8 cellular contexts compared by ENCODE assay signal in genomic region chr2:241702405-241703127, GRCh38. TPM values are rescaled to one million over a fixed set of nuclear protein-coding genes. Genes with fewer than 3 reads are reported as not detected.
DNase-seq lines count a peak whose midpoint lies in the region; ATAC-seq, FAIRE-seq and TF ChIP-seq lines count a peak whose summit lies in the region.

No MANE protein-coding gene starts in this region.

- POLR2A ChIA-PET in activated CD4-positive, alpha-beta T cell treated with anti-CD3 and anti-CD28 coated beads for 36 hours (lab: Charles Lee), result interaction anchor here (0.6 to 3.1 kb wide), 8 partner anchors 11 to 280 kb away, joined by 3 to 31 read pairs (median 4); partner anchors contain the start of genes ATG4B, D2HGDH, DTYMK and THAP4
- POLR2A ChIA-PET in HepG2 (lab: Yijun Ruan, JAX), result interaction anchor here (1.0 to 7.5 kb wide), 21 partner anchors 10 to 383 kb away, joined by 3 to 234 read pairs (median 6); partner anchors contain the start of genes ATG4B, D2HGDH, DTYMK and NEU4

- ATAC-seq in GM19023 (IDR thresholded peaks at IDR 0.05; ENCODE audit: unreplicated experiment) (peak; percentile 69), HG03175 (IDR thresholded peaks at IDR 0.05; ENCODE audit: unreplicated experiment) (peak; percentile 72), HepG2 (peak; percentile 86)
- peak; percentile 70 for ATAC-seq in activated CD4-positive, alpha-beta T cell treated with anti-CD3 and anti-CD28 coated beads for 36 hours

- TF ChIP-seq EP300 in HepG2 (IDR thresholded peaks at IDR 0.05; ENCODE audit: low read depth in 2 of 2, low read length in 2 of 2) (no peak), HepG2 (CRISPR knock-in tag; IDR thresholded peaks at IDR 0.05; ENCODE audit: borderline replicate concordance) (0 out of 2 replicates have a peak, but pooled peaks have one; percentile 13)

- intact Hi-C loops in activated CD4-positive, alpha-beta T cell treated with anti-CD3 and anti-CD28 coated beads for 36 hours (cut with DNase I, micrococcal nuclease), result loop anchor here (1.0 to 5.0 kb wide), 9 partner anchors 28 to 1142 kb away; partner anchors contain the start of genes D2HGDH (in 2 of the 2), FARP2 (in 2 of the 2) and DUSP28 (in 1 of the 2)
- intact Hi-C loops in HepG2 (cut with micrococcal nuclease; ENCODE audit: unreplicated experiment), result no loop called here

- H3K4me2 ChIP-seq in HepG2 (ENCODE audit: low read depth, low read length), result peak overlapping the region; percentile 92

- peak overlapping the region; percentile 75 for H3K27ac Mint-ChIP-seq in activated CD4-positive, alpha-beta T cell treated with anti-CD3 and anti-CD28 coated beads for 36 hours

- TF ChIP-seq RAD21 in HepG2 (CRISPR knock-in tag; IDR thresholded peaks at IDR 0.05), result peak; percentile 81

- FAIRE-seq in HepG2 (lab: Jason Lieb, UNC), result no peak

- BruUV-seq in HepG2 (replicated peaks; lab: Mats Ljungman, UMichigan), result no TSS peak

- DNase-seq in Ammon's horn (ENCODE audit: low spot score) (peak; percentile 93), NCI-H345 (lab: John Stamatoyannopoulos, UW) (peak; percentile 86), HepG2 (ENCODE audit: low spot score) (peak; percentile 85)
- DNase-seq in activated CD4-positive, alpha-beta T cell treated with anti-CD3 and anti-CD28 coated beads for 36 hours, result peak; percentile 93
- DNase-seq in stimulated activated CD4-positive, alpha-beta T cell treated with anti-CD3 and anti-CD28 coated beads, Interleukin-4, amount 100 ng/mL, for 4 hours, result peak; percentile 88 to 91

- peaks cover 33% of the 10 kb centered on the region for H3K36me3 Mint-ChIP-seq in activated CD4-positive, alpha-beta T cell treated with anti-CD3 and anti-CD28 coated beads for 36 hours (ENCODE audit: low read depth)

- H3K9me3 ChIP-seq in HepG2 (ENCODE audit: low read length), result peaks cover 13% of the 10 kb centered on the region; the same call in 1 of the 2 replicates

- peaks cover 18% of the 10 kb centered on the region; the same call in 1 of the 2 replicates for H4K20me1 ChIP-seq in HepG2 (ENCODE audit: insufficient read depth, low read length)

- peak overlapping the region; percentile 81 to 99 (median 94) for H3K4me3 ChIP-seq in HepG2 (replicated peaks in 1 of 3; ENCODE audit: insufficient read depth in 1 of 3, low read depth in 2 of 3, low read length in 3 of 3)

- H3K9me3 Mint-ChIP-seq in activated CD4-positive, alpha-beta T cell treated with anti-CD3 and anti-CD28 coated beads for 36 hours (ENCODE audit: low read depth), result no peaks in the 10 kb centered on the region

- H3K36me3 ChIP-seq in HepG2 (replicated peaks in 1 of 2; ENCODE audit: control insufficient read depth in 1 of 2, insufficient read depth in 2 of 2, low read length in 2 of 2), result peaks cover 14 to 29% of the 10 kb centered on the region in 2 experiments

- peak overlapping the region; percentile 54 for H3K27ac ChIP-seq in cingulate gyrus (ENCODE audit: low read depth, low read length)
- peak overlapping the region; percentile 81 for H3K27ac ChIP-seq in HepG2 (ENCODE audit: extremely low read length, insufficient read depth, low read length)

- no peaks in the 10 kb centered on the region for H3K27me3 Mint-ChIP-seq in activated CD4-positive, alpha-beta T cell treated with anti-CD3 and anti-CD28 coated beads for 36 hours

- peaks cover 29% of the 10 kb centered on the region for H3K4me1 Mint-ChIP-seq in activated CD4-positive, alpha-beta T cell treated with anti-CD3 and anti-CD28 coated beads for 36 hours

- peak; percentile 38 to 45; a peak in 2 of 4 replicates for TF ChIP-seq POLR2A in HepG2 (IDR thresholded peaks at IDR 0.05; ENCODE audit: insufficient read depth in 1 of 2, low read depth in 2 of 2, low read length in 2 of 2)

- CTCF ChIA-PET in activated CD4-positive, alpha-beta T cell treated with anti-CD3 and anti-CD28 coated beads for 36 hours (lab: Charles Lee), result interaction anchor here (0.6 to 6.0 kb wide), 13 partner anchors 15 to 417 kb away, joined by 3 to 33 read pairs (median 3); partner anchors contain the start of genes D2HGDH, DTYMK and RTP5
- CTCF ChIA-PET in HepG2 (lab: Yijun Ruan, JAX; ENCODE audit: low intra/inter-chr PET ratio, low total read pairs), result no interaction called here

- H3K4me3 Mint-ChIP-seq in activated CD4-positive, alpha-beta T cell treated with anti-CD3 and anti-CD28 coated beads for 36 hours, result peak overlapping the region; percentile 86

- WGBS in HepG2 (ENCODE audit: low lambda C conversion rate), result 0% methylated on average over 21 of the region's 62 CpGs

- no peaks in the 10 kb centered on the region for H3K27me3 ChIP-seq in HepG2 (ENCODE audit: control insufficient read depth in 1 of 2, insufficient read depth in 2 of 2, low read length in 2 of 2)

- H3K4me1 ChIP-seq in HepG2 (ENCODE audit: insufficient read depth, low read length), result peaks cover 28% of the 10 kb centered on the region

- peak; percentile 86 for TF ChIP-seq CTCF in HepG2 (CRISPR knock-in tag; IDR thresholded peaks at IDR 0.05)

- H3K9ac ChIP-seq in HepG2 (ENCODE audit: insufficient read depth, low read depth, low read length), result peak overlapping the region; percentile 78

- in situ Hi-C loops in HepG2 (cut with HindIII; ENCODE audit: extremely low pct_ligation_motif_present, low pct_unique_long_range_greater_than_20kb), result no loop called here

- H3K79me2 ChIP-seq in HepG2 (ENCODE audit: insufficient read depth, low read length), result peaks cover 25% of the 10 kb centered on the region

- H2AFZ ChIP-seq in HepG2 (ENCODE audit: low read length), result no peak overlapping the region

RNA-seq across cellular contexts. Expression of gene ING5, which starts 0.7 kb away (rescaled TPM):
- total RNA-seq in activated CD4-positive, alpha-beta T cell treated with anti-CD3 and anti-CD28 coated beads for 36 hours, result 10 to 100 TPM; 38.4 to 39.7 TPM
- total RNA-seq in HepG2 (2016; rRNA removed; fragmentation: Illumina TruSeq; extraction: Trizol), result 56.7 and 61.9 TPM in 2 replicates
- 33.4 and 40.8 TPM in 2 replicates for total RNA-seq in HepG2 (2016; cell fraction: cytosol; rRNA removed; fragmentation: Illumina TruSeq; extraction: Trizol; ENCODE audit: low read depth)
- total RNA-seq in HepG2 (2016; cell fraction: insoluble cytoplasmic fraction; rRNA removed; fragmentation: Illumina TruSeq; extraction: Trizol), result 56.8 and 63.9 TPM in 2 replicates
- total RNA-seq in HepG2 (2016; cell fraction: membrane; rRNA removed; fragmentation: Illumina TruSeq; extraction: Trizol), result 47.0 and 50.8 TPM in 2 replicates
- total RNA-seq in HepG2 (2016; cell fraction: nucleus; rRNA removed; fragmentation: Illumina TruSeq; extraction: Trizol), result 51.6 and 62.1 TPM in 2 replicates
- polyA plus RNA-seq in HepG2 (2011; rRNA removed), result 71.9 and 86.9 TPM in 2 replicates
- polyA plus RNA-seq in HepG2 (2011; cell fraction: cytosol; rRNA removed), result 79.8 and 81.8 TPM in 2 replicates
- 137 and 149 TPM in 2 replicates for polyA plus RNA-seq in HepG2 (2011; cell fraction: nucleus; rRNA removed)
- 47.2 and 55.2 TPM in 2 replicates for polyA plus RNA-seq in HepG2 (2012)
- 25.6 and 28.6 TPM in 2 replicates for polyA plus RNA-seq in HepG2 (2016; cell fraction: cytosol; fragmentation: Illumina TruSeq; extraction: Trizol; ENCODE audit: low read depth)
- polyA plus RNA-seq in HepG2 (2016; cell fraction: insoluble cytoplasmic fraction; fragmentation: Illumina TruSeq; extraction: Trizol; ENCODE audit: low read depth), result 56.0 and 56.2 TPM in 2 replicates
- 51.0 and 51.1 TPM in 2 replicates for polyA plus RNA-seq in HepG2 (2016; cell fraction: membrane; fragmentation: Illumina TruSeq; extraction: Trizol; ENCODE audit: low read depth)
- 128 and 130 TPM in 2 replicates for polyA plus RNA-seq in HepG2 (2016; cell fraction: nucleus; fragmentation: Illumina TruSeq; extraction: Trizol; ENCODE audit: insufficient read depth, low read depth)
- 31.8 and 64.1 TPM in 2 replicates for polyA minus RNA-seq in HepG2 (2011; rRNA and poly(A)+ RNA removed; ENCODE audit: low replicate concordance)
- 18.9 and 34.5 TPM in 2 replicates for polyA minus RNA-seq in HepG2 (2011; cell fraction: cytosol; rRNA and poly(A)+ RNA removed)
- 55.4 and 70.4 TPM in 2 replicates for polyA minus RNA-seq in HepG2 (2011; cell fraction: nucleus; rRNA and poly(A)+ RNA removed)

RNA-seq across cellular contexts. Expression of gene DTYMK, which starts 16.0 kb away (rescaled TPM):
- total RNA-seq in activated CD4-positive, alpha-beta T cell treated with anti-CD3 and anti-CD28 coated beads for 36 hours, result 10 to 100 TPM; 79.8 to 93.1 TPM
- 124 and 134 TPM in 2 replicates for total RNA-seq in HepG2 (2016; rRNA removed; fragmentation: Illumina TruSeq; extraction: Trizol)
- total RNA-seq in HepG2 (2016; cell fraction: cytosol; rRNA removed; fragmentation: Illumina TruSeq; extraction: Trizol; ENCODE audit: low read depth), result 63.0 and 77.3 TPM in 2 replicates
- total RNA-seq in HepG2 (2016; cell fraction: insoluble cytoplasmic fraction; rRNA removed; fragmentation: Illumina TruSeq; extraction: Trizol), result 125 and 130 TPM in 2 replicates
- 99.9 and 116 TPM in 2 replicates for total RNA-seq in HepG2 (2016; cell fraction: membrane; rRNA removed; fragmentation: Illumina TruSeq; extraction: Trizol)
- total RNA-seq in HepG2 (2016; cell fraction: nucleus; rRNA removed; fragmentation: Illumina TruSeq; extraction: Trizol), result 56.0 and 67.3 TPM in 2 replicates
- polyA plus RNA-seq in HepG2 (2011; rRNA removed), result 39.5 and 57.5 TPM in 2 replicates
- polyA plus RNA-seq in HepG2 (2011; cell fraction: cytosol; rRNA removed), result 30.6 and 53.2 TPM in 2 replicates
- 36.9 and 39.6 TPM in 2 replicates for polyA plus RNA-seq in HepG2 (2011; cell fraction: nucleus; rRNA removed)
- polyA plus RNA-seq in HepG2 (2012), result 29.8 and 41.3 TPM in 2 replicates
- polyA plus RNA-seq in HepG2 (2016; cell fraction: cytosol; fragmentation: Illumina TruSeq; extraction: Trizol; ENCODE audit: low read depth), result 57.1 and 73.3 TPM in 2 replicates
- polyA plus RNA-seq in HepG2 (2016; cell fraction: insoluble cytoplasmic fraction; fragmentation: Illumina TruSeq; extraction: Trizol; ENCODE audit: low read depth), result 98.3 and 102 TPM in 2 replicates
- 74.9 and 82.8 TPM in 2 replicates for polyA plus RNA-seq in HepG2 (2016; cell fraction: membrane; fragmentation: Illumina TruSeq; extraction: Trizol; ENCODE audit: low read depth)
- polyA plus RNA-seq in HepG2 (2016; cell fraction: nucleus; fragmentation: Illumina TruSeq; extraction: Trizol; ENCODE audit: insufficient read depth, low read depth), result 101 and 105 TPM in 2 replicates
- polyA minus RNA-seq in HepG2 (2011; rRNA and poly(A)+ RNA removed; ENCODE audit: low replicate concordance), result 26.4 and 34.1 TPM in 2 replicates
- polyA minus RNA-seq in HepG2 (2011; cell fraction: cytosol; rRNA and poly(A)+ RNA removed), result 11.1 and 15.5 TPM in 2 replicates
- 13.2 and 17.9 TPM in 2 replicates for polyA minus RNA-seq in HepG2 (2011; cell fraction: nucleus; rRNA and poly(A)+ RNA removed)

RNA-seq across cellular contexts. Expression of gene D2HGDH, which starts 31.9 kb away (rescaled TPM):
- 10 to 100 TPM; 18.2 to 34.1 TPM for total RNA-seq in activated CD4-positive, alpha-beta T cell treated with anti-CD3 and anti-CD28 coated beads for 36 hours
- 10.2 and 20.3 TPM in 2 replicates for total RNA-seq in HepG2 (2016; rRNA removed; fragmentation: Illumina TruSeq; extraction: Trizol)
- 5.4 and 6.4 TPM in 2 replicates for total RNA-seq in HepG2 (2016; cell fraction: cytosol; rRNA removed; fragmentation: Illumina TruSeq; extraction: Trizol; ENCODE audit: low read depth)
- 9.1 and 22.3 TPM in 2 replicates for total RNA-seq in HepG2 (2016; cell fraction: insoluble cytoplasmic fraction; rRNA removed; fragmentation: Illumina TruSeq; extraction: Trizol)
- 6.5 and 7.3 TPM in 2 replicates for total RNA-seq in HepG2 (2016; cell fraction: membrane; rRNA removed; fragmentation: Illumina TruSeq; extraction: Trizol)
- total RNA-seq in HepG2 (2016; cell fraction: nucleus; rRNA removed; fragmentation: Illumina TruSeq; extraction: Trizol), result 18.0 and 21.4 TPM in 2 replicates
- 19.2 and 20.5 TPM in 2 replicates for polyA plus RNA-seq in HepG2 (2011; rRNA removed)
- polyA plus RNA-seq in HepG2 (2011; cell fraction: cytosol; rRNA removed), result 6.4 and 12.2 TPM in 2 replicates
- polyA plus RNA-seq in HepG2 (2011; cell fraction: nucleus; rRNA removed), result 166 and 260 TPM in 2 replicates
- polyA plus RNA-seq in HepG2 (2012), result 16.1 and 26.4 TPM in 2 replicates
- 1.4 and 1.5 TPM in 2 replicates for polyA plus RNA-seq in HepG2 (2016; cell fraction: cytosol; fragmentation: Illumina TruSeq; extraction: Trizol; ENCODE audit: low read depth)
- 7.6 and 10.2 TPM in 2 replicates for polyA plus RNA-seq in HepG2 (2016; cell fraction: insoluble cytoplasmic fraction; fragmentation: Illumina TruSeq; extraction: Trizol; ENCODE audit: low read depth)
- 3.0 and 3.4 TPM in 2 replicates for polyA plus RNA-seq in HepG2 (2016; cell fraction: membrane; fragmentation: Illumina TruSeq; extraction: Trizol; ENCODE audit: low read depth)
- 52.5 and 55.5 TPM in 2 replicates for polyA plus RNA-seq in HepG2 (2016; cell fraction: nucleus; fragmentation: Illumina TruSeq; extraction: Trizol; ENCODE audit: insufficient read depth, low read depth)
- 12.2 and 16.0 TPM in 2 replicates for polyA minus RNA-seq in HepG2 (2011; rRNA and poly(A)+ RNA removed; ENCODE audit: low replicate concordance)
- polyA minus RNA-seq in HepG2 (2011; cell fraction: cytosol; rRNA and poly(A)+ RNA removed), result 6.7 and 8.6 TPM in 2 replicates
- polyA minus RNA-seq in HepG2 (2011; cell fraction: nucleus; rRNA and poly(A)+ RNA removed), result 21.5 and 26.5 TPM in 2 replicates

Comparison
In these comparisons a context has a peak if more than half of its experiments do, and no peak if none do; other contexts are left out.
1. Peak in every context shown above with its lines: DNase-seq, ATAC-seq, H3K4me3 ChIP-seq and H3K27ac ChIP-seq.